ENCODE assay signal across 30 cellular contexts in genomic region chr21:34360488-34361241, GRCh38. TPM values are rescaled to one million over a fixed set of nuclear protein-coding genes. Genes with fewer than 3 reads are reported as not detected.
DNase-seq lines count a peak whose midpoint lies in the region; TF ChIP-seq lines count a peak whose summit lies in the region.
"Had no signal": no experiment of that assay in that cellular context is flagged by ENCODE, and none has a peak within 500 bp of the region (broad histone marks: within the 10 kb centered on the region; RNA-seq: fewer than 3 reads in every experiment).

No MANE protein-coding gene starts in this region.

- H3K9me3 ChIP-seq in OCI-LY1 (ENCODE audit: low read length) = no peaks in the 10 kb centered on the region
- no peaks in the 10 kb centered on the region for H3K9me3 ChIP-seq in smooth muscle cell (replicated peaks; ENCODE audit: low read depth)
- H3K9me3 ChIP-seq: colonic mucosa, gastrocnemius medialis, pancreas, tibial nerve had no signal

- H3K27ac ChIP-seq in OCI-LY1 (ENCODE audit: low read depth, low read length, poor library complexity, severe bottlenecking) = no peak overlapping the region
- no peak overlapping the region for H3K27ac ChIP-seq in smooth muscle cell (ENCODE audit: low read depth)
- H3K27ac ChIP-seq: C4-2B, cardiac muscle cell, colonic mucosa, gastrocnemius medialis, GM23248, hepatocyte, pancreas, tibial nerve had no signal

- WGBS in smooth muscle cell (ENCODE audit: low lambda C conversion rate) = 90% methylated on average over 12 of the region's 12 CpGs

- H3K9me2 ChIP-seq in OCI-LY1 (ENCODE audit: low read depth, low read length) = no peaks in the 10 kb centered on the region

- peaks cover 2% of the 10 kb centered on the region for H3K9me3 Mint-ChIP-seq in activated CD4-positive, alpha-beta T cell treated with anti-CD3 and anti-CD28 coated beads, Interleukin-2, amount 10 ng/mL, durations not matched to agents 7 days and 5 days
- H3K9me3 Mint-ChIP-seq: HFFc6 had no signal

- CTCF ChIA-PET in activated CD4-positive, alpha-beta T cell treated with anti-CD3 and anti-CD28 coated beads, Interleukin-2, amount 10 ng/mL, durations not matched to agents 7 days and 5 days (lab: Charles Lee) = no interaction called here

- peaks cover 6% of the 10 kb centered on the region for H3K4me1 Mint-ChIP-seq in activated CD4-positive, alpha-beta T cell treated with anti-CD3 and anti-CD28 coated beads, Interleukin-2, amount 10 ng/mL, durations not matched to agents 7 days and 5 days

- no peak overlapping the region for H3K4me3 Mint-ChIP-seq in activated CD4-positive, alpha-beta T cell treated with anti-CD3 and anti-CD28 coated beads, Interleukin-2, amount 10 ng/mL, durations not matched to agents 7 days and 5 days
- H3K4me3 Mint-ChIP-seq: activated naive CD8-positive, alpha-beta T cell had no signal

- no peaks in the 10 kb centered on the region for H3F3A ChIP-seq in OCI-LY1 (ENCODE audit: insufficient read depth, low read length)
- no peaks in the 10 kb centered on the region for H3F3A ChIP-seq in smooth muscle cell (ENCODE audit: low read depth)

- H3K36me3 ChIP-seq in OCI-LY1 (ENCODE audit: insufficient read depth, low read length) (no peaks in the 10 kb centered on the region; the same call in 1 of the 2 replicates), smooth muscle cell (ENCODE audit: low read depth) (no peaks in the 10 kb centered on the region)
- H3K36me3 ChIP-seq: cardiac muscle cell, colonic mucosa, gastrocnemius medialis, pancreas, tibial nerve had no signal

- H3K4me1 ChIP-seq in OCI-LY1 (ENCODE audit: insufficient read depth, low read length, severe bottlenecking) (peaks cover 14% of the 10 kb centered on the region), smooth muscle cell (ENCODE audit: low read depth) (peaks cover under 1% of the 10 kb centered on the region)
- H3K4me1 ChIP-seq: colonic mucosa, tibial nerve had no signal

- H2AFZ ChIP-seq in OCI-LY1 (ENCODE audit: low read length) (no peak overlapping the region), smooth muscle cell (ENCODE audit: low read depth) (no peak overlapping the region)
- H2AFZ ChIP-seq: hepatocyte had no signal

- H3K36me3 Mint-ChIP-seq in activated CD4-positive, alpha-beta T cell treated with anti-CD3 and anti-CD28 coated beads, Interleukin-2, amount 10 ng/mL, durations not matched to agents 7 days and 5 days (ENCODE audit: low read depth) = no peaks in the 10 kb centered on the region
- H3K36me3 Mint-ChIP-seq: activated naive CD8-positive, alpha-beta T cell had no signal

- H3K4me2 ChIP-seq in OCI-LY1 (ENCODE audit: low read length) = no peak overlapping the region
- no peak overlapping the region for H3K4me2 ChIP-seq in smooth muscle cell

- H4K20me1 ChIP-seq in OCI-LY1 (ENCODE audit: insufficient read depth, low read length) (no peaks in the 10 kb centered on the region), smooth muscle cell (ENCODE audit: low read depth) (no peaks in the 10 kb centered on the region)

- no peaks in the 10 kb centered on the region for H3K79me2 ChIP-seq in OCI-LY1 (ENCODE audit: insufficient read depth, low read length)
- no peaks in the 10 kb centered on the region for H3K79me2 ChIP-seq in smooth muscle cell (ENCODE audit: low read depth)
- H3K79me2 ChIP-seq: hepatocyte had no signal

- POLR2A ChIA-PET in activated CD4-positive, alpha-beta T cell treated with anti-CD3 and anti-CD28 coated beads, Interleukin-2, amount 10 ng/mL, durations not matched to agents 7 days and 5 days (lab: Charles Lee) = no interaction called here

- peaks cover 27% of the 10 kb centered on the region for H3K27me3 Mint-ChIP-seq in activated CD4-positive, alpha-beta T cell treated with anti-CD3 and anti-CD28 coated beads, Interleukin-2, amount 10 ng/mL, durations not matched to agents 7 days and 5 days

- TF ChIP-seq CTCF in GM12875 (IDR thresholded peaks at IDR 0.05; ENCODE audit: borderline replicate concordance, insufficient read depth, low read depth, low read length) (0 out of 2 replicates have a peak, but pooled peaks have one; percentile 10), OCI-LY1 (IDR thresholded peaks at IDR 0.05; ENCODE audit: low read length) (peak; percentile 36), smooth muscle cell (IDR thresholded peaks at IDR 0.05; ENCODE audit: borderline replicate concordance, insufficient read depth, poor library complexity, severe bottlenecking) (peak; percentile 1)

- H3K9ac ChIP-seq in OCI-LY1 (ENCODE audit: low read length) = no peak overlapping the region
- H3K9ac ChIP-seq in smooth muscle cell (ENCODE audit: low read depth) = no peak overlapping the region
- H3K9ac ChIP-seq: GM23248 had no signal

- H3K4me3 ChIP-seq in GM12875 (ENCODE audit: low read depth, low read length) (no peak overlapping the region), OCI-LY1 (ENCODE audit: low read depth, low read length, poor library complexity, severe bottlenecking) (no peak overlapping the region), smooth muscle cell (no peak overlapping the region)
- H3K4me3 ChIP-seq: cardiac muscle cell, colonic mucosa, gastrocnemius medialis, hepatocyte, pancreas, tibial nerve had no signal

- DNase-seq in activated CD8-positive, alpha-beta memory T cell treated with anti-CD3 and anti-CD28 coated beads, Interleukin-2, amount 50 U/mL, for 48 hours = peak; percentile 25
- DNase-seq in smooth muscle cell (lab: John Stamatoyannopoulos, UW; ENCODE audit: unreplicated experiment) (no peak), NCI-H2029 (lab: John Stamatoyannopoulos, UW) (no peak), H4 (ENCODE audit: low spot score) (no peak)
- no peak for DNase-seq in activated CD4-positive, alpha-beta T cell treated with anti-CD3 and anti-CD28 coated beads, Interleukin-2, amount 10 ng/mL, durations not matched to agents 7 days and 5 days
- DNase-seq: activated CD4-positive, alpha-beta T cell treated with anti-CD3 and anti-CD28 coated beads, Interleukin-2, amount 50 U/mL, for 1 hour; aorta; Calu3; colonic mucosa; gastrocnemius medialis; GM23248; HFFc6; left cardiac atrium; mesenchymal stem cell; NCI-H1092; NCI-H187 treated with DMSO at 0.1 percent for 48 hours; NCI-H226; NCI-H69; pancreas; stimulated activated CD4-positive, alpha-beta T cell treated with anti-CD3 and anti-CD28 coated beads, Interleukin-2, amount 100 ng/mL, for 24 hours had no signal

- H3K27ac Mint-ChIP-seq in activated CD4-positive, alpha-beta T cell treated with anti-CD3 and anti-CD28 coated beads, Interleukin-2, amount 10 ng/mL, durations not matched to agents 7 days and 5 days = no peak overlapping the region
- H3K27ac Mint-ChIP-seq: activated naive CD8-positive, alpha-beta T cell; HFFc6 had no signal

- H3K27me3 ChIP-seq in OCI-LY1 (ENCODE audit: insufficient read depth, low read length) (peaks cover 3% of the 10 kb centered on the region; the same call in 1 of the 2 replicates), smooth muscle cell (ENCODE audit: low read depth) (no peaks in the 10 kb centered on the region)
- H3K27me3 ChIP-seq: cardiac muscle cell, colonic mucosa, gastrocnemius medialis, hepatocyte, pancreas, tibial nerve had no signal

RNA-seq across cellular contexts. Expression of gene KCNE2, which starts 3.1 kb away (rescaled TPM):
- total RNA-seq in smooth muscle cell = not detected in 2 replicates
- polyA plus RNA-seq in smooth muscle cell = 0.45 and 1.1 TPM in 2 replicates
- total RNA-seq in activated CD4-positive, alpha-beta T cell treated with anti-CD3 and anti-CD28 coated beads, Interleukin-2, amount 10 ng/mL, durations not matched to agents 7 days and 5 days = not detected
- total RNA-seq in H4 (2014; rRNA removed; shearing (Covaris generic)) = not detected in 2 replicates
- total RNA-seq: Calu3; Daoy; gastrocnemius medialis; GM23248; HFFc6; left cardiac atrium; LHCN-M2; pancreas; T-helper 2 cell treated with Interferon-gamma antibody and Interleukin-4, amounts not matched to agents 100 ng/mL and 5 ng/mL, for 36 hours had no signal
- polyA plus RNA-seq: pancreas had no signal

RNA-seq across cellular contexts. Expression of gene SMIM11, which starts 14.6 kb away (rescaled TPM):
- 3.8 TPM in 1 of 2 replicates, not detected in the other for total RNA-seq in smooth muscle cell
- polyA plus RNA-seq in smooth muscle cell = 0.57 and 3.2 TPM in 2 replicates
- 10 to 100 TPM; 17.7 to 21.1 TPM for total RNA-seq in activated CD4-positive, alpha-beta T cell treated with anti-CD3 and anti-CD28 coated beads, Interleukin-2, amount 10 ng/mL, durations not matched to agents 7 days and 5 days
- total RNA-seq in H4 (2014; rRNA removed; shearing (Covaris generic)) = 25.5 and 33.3 TPM in 2 replicates
